8 cellular contexts compared by ENCODE assay signal in genomic region chr10:62079885-62080559, GRCh38.
A peak's percentile ranks its signal among the peaks of the same experiment; 100 is the strongest.
DNase-seq lines count a peak whose midpoint lies in the region; ATAC-seq and TF ChIP-seq lines count a peak whose summit lies in the region.

No MANE protein-coding gene starts in this region.

- H3K9me3 Mint-ChIP-seq in natural killer cell, result no peaks in the 10 kb centered on the region
- H3K9me3 Mint-ChIP-seq in natural killer cell treated with Interleukin-12 subunit alpha and Interleukin-12 subunit beta and Interleukin-15 and Interleukin-18, amount 100 ng/mL, for 72 hours, result peaks cover 2% of the 10 kb centered on the region
- peaks cover 1% of the 10 kb centered on the region for H3K9me3 Mint-ChIP-seq in activated CD8-positive, alpha-beta T cell treated with anti-CD3 and anti-CD28 coated beads for 36 hours

- peaks cover 12% of the 10 kb centered on the region for H3K36me3 Mint-ChIP-seq in natural killer cell
- peaks cover 21% of the 10 kb centered on the region for H3K36me3 Mint-ChIP-seq in natural killer cell treated with Interleukin-12 subunit alpha and Interleukin-12 subunit beta and Interleukin-15 and Interleukin-18, amount 100 ng/mL, for 72 hours
- peaks cover 57% of the 10 kb centered on the region for H3K36me3 Mint-ChIP-seq in activated CD8-positive, alpha-beta T cell treated with anti-CD3 and anti-CD28 coated beads for 36 hours (ENCODE audit: low read depth)

- H3K4me3 Mint-ChIP-seq in natural killer cell, result no peak overlapping the region
- no peak overlapping the region for H3K4me3 Mint-ChIP-seq in natural killer cell treated with Interleukin-12 subunit alpha and Interleukin-12 subunit beta and Interleukin-15 and Interleukin-18, amount 100 ng/mL, for 72 hours
- no peak overlapping the region for H3K4me3 Mint-ChIP-seq in activated CD8-positive, alpha-beta T cell treated with anti-CD3 and anti-CD28 coated beads for 36 hours

- ATAC-seq in natural killer cell, result no peak
- ATAC-seq in natural killer cell treated with Interleukin-12 subunit alpha and Interleukin-12 subunit beta and Interleukin-15 and Interleukin-18, amount 100 ng/mL, for 72 hours, result no peak
- peak; percentile 73 for ATAC-seq in HG02852 (IDR thresholded peaks at IDR 0.05; ENCODE audit: unreplicated experiment)
- ATAC-seq in activated CD8-positive, alpha-beta T cell treated with anti-CD3 and anti-CD28 coated beads for 36 hours, result no peak

- peaks cover 0 to 16% of the 10 kb centered on the region in 2 donors for H3K36me3 ChIP-seq in vagina

- TF ChIP-seq CTCF in natural killer cell (IDR thresholded peaks at IDR 0.05) (no peak), vagina (IDR thresholded peaks at IDR 0.05) (no peak)
- TF ChIP-seq CTCF in activated CD8-positive, alpha-beta T cell treated with anti-CD3 and anti-CD28 coated beads for 36 hours (IDR thresholded peaks at IDR 0.05), result no peak

- POLR2A ChIA-PET in activated CD8-positive, alpha-beta T cell treated with anti-CD3 and anti-CD28 coated beads for 36 hours (lab: Charles Lee), result interaction anchor here (0.9 to 3.1 kb wide), 8 partner anchors 15 to 177 kb away, joined by 3 to 23 read pairs (median 4); no protein-coding TSS in a partner anchor

- TF ChIP-seq POLR2A in vagina (IDR thresholded peaks at IDR 0.05), result no peak

- peaks cover 37 to 50% of the 10 kb centered on the region in 2 donors for H3K4me1 Mint-ChIP-seq in natural killer cell
- H3K4me1 Mint-ChIP-seq in natural killer cell treated with Interleukin-12 subunit alpha and Interleukin-12 subunit beta and Interleukin-15 and Interleukin-18, amount 100 ng/mL, for 72 hours (ENCODE audit: low read depth in 2 of 2), result peaks cover 43% of the 10 kb centered on the region in 2 donors
- H3K4me1 Mint-ChIP-seq in activated CD8-positive, alpha-beta T cell treated with anti-CD3 and anti-CD28 coated beads for 36 hours (ENCODE audit: low read depth), result peaks cover 74% of the 10 kb centered on the region

- intact Hi-C loops in natural killer cell (cut with micrococcal nuclease) (no loop called here), vagina (cut with DNase I) (no loop called here)
- intact Hi-C loops in activated CD8-positive, alpha-beta T cell treated with anti-CD3 and anti-CD28 coated beads for 36 hours (cut with micrococcal nuclease), result no loop called here

- no peaks in the 10 kb centered on the region for H3K9me3 ChIP-seq in vagina

- no peaks in the 10 kb centered on the region for H3K27me3 Mint-ChIP-seq in natural killer cell (ENCODE audit: low read depth in 2 of 2)
- no peaks in the 10 kb centered on the region for H3K27me3 Mint-ChIP-seq in natural killer cell treated with Interleukin-12 subunit alpha and Interleukin-12 subunit beta and Interleukin-15 and Interleukin-18, amount 100 ng/mL, for 72 hours
- H3K27me3 Mint-ChIP-seq in activated CD8-positive, alpha-beta T cell treated with anti-CD3 and anti-CD28 coated beads for 36 hours, result no peaks in the 10 kb centered on the region

- H3K27ac ChIP-seq in vagina, result peak overlapping the region; percentile 86

- CTCF ChIA-PET in activated CD8-positive, alpha-beta T cell treated with anti-CD3 and anti-CD28 coated beads for 36 hours (lab: Charles Lee), result interaction anchor here (1.0 to 1.9 kb wide), 5 partner anchors 8 to 165 kb away, joined by 3 to 7 read pairs (median 4); no protein-coding TSS in a partner anchor

- H3K4me3 ChIP-seq in vagina, result no peak overlapping the region

- H3K27me3 ChIP-seq in vagina, result no peaks in the 10 kb centered on the region

- H3K27ac Mint-ChIP-seq in natural killer cell, result peak overlapping the region; percentile 63 to 73
- peak overlapping the region in 1 of 2 donors; percentile 92 for H3K27ac Mint-ChIP-seq in natural killer cell treated with Interleukin-12 subunit alpha and Interleukin-12 subunit beta and Interleukin-15 and Interleukin-18, amount 100 ng/mL, for 72 hours
- H3K27ac Mint-ChIP-seq in activated CD8-positive, alpha-beta T cell treated with anti-CD3 and anti-CD28 coated beads for 36 hours, result peak overlapping the region; percentile 55

- DNase-seq in natural killer cell (no peak), vagina (ENCODE audit: extremely low spot score in 2 of 2) (no peak), foreskin melanocyte (no peak), NCI-H1048 (lab: John Stamatoyannopoulos, UW) (no peak)
- DNase-seq in natural killer cell treated with Interleukin-12 subunit alpha and Interleukin-12 subunit beta and Interleukin-15 and Interleukin-18, amount 100 ng/mL, for 72 hours (ENCODE audit: low spot score), result no peak
- DNase-seq in activated CD8-positive, alpha-beta T cell treated with anti-CD3 and anti-CD28 coated beads for 36 hours, result peak; percentile 34
- DNase-seq in stimulated activated naive CD4-positive, alpha-beta T cell (lab: John Stamatoyannopoulos, UW), result no peak

- peaks cover 100% of the 10 kb centered on the region for H3K4me1 ChIP-seq in vagina
